ENCODE assay signal across 8 cellular contexts in genomic region chr2:96209011-96209728, GRCh38. TPM values are rescaled to one million over a fixed set of nuclear protein-coding genes. Genes with fewer than 3 reads are reported as not detected.
A peak's percentile ranks its signal among the peaks of the same experiment; 100 is the strongest.
DNase-seq lines count a peak whose midpoint lies in the region; ATAC-seq and TF ChIP-seq lines count a peak whose summit lies in the region.

No MANE protein-coding gene starts in this region.

- in situ Hi-C loops in GM18951 (cut with MboI; ENCODE audit: low sequenced_read_pairs, unreplicated experiment), result no loop called here

- DNase-seq in SK-N-MC (ENCODE audit: low read depth, low spot score) (no peak), fibroblast of mammary gland (ENCODE audit: low read depth) (no peak), retinal pigment epithelial cell (ENCODE audit: low read depth) (no peak), GM10266 (ENCODE audit: extremely low spot score) (no peak), NCI-H2196 (lab: John Stamatoyannopoulos, UW; ENCODE audit: unreplicated experiment) (no peak), sciatic nerve (ENCODE audit: low spot score) (no peak)

- peak overlapping the region; percentile 80 for H3K9ac ChIP-seq in SK-N-MC (ENCODE audit: insufficient read length)

- no peaks in the 10 kb centered on the region for H3K9me3 ChIP-seq in SK-N-MC (ENCODE audit: low read depth, low read length)

- TF ChIP-seq CTCF in fibroblast of mammary gland (conservative IDR thresholded peaks at IDR 0.05; ENCODE audit: control insufficient read depth, insufficient read depth, low read depth, low read length) (no peak), retinal pigment epithelial cell (conservative IDR thresholded peaks at IDR 0.05; ENCODE audit: low read depth, low read length) (no peak), GM10266 (IDR thresholded peaks at IDR 0.05; ENCODE audit: control insufficient read depth, insufficient read depth, low read depth, missing control alignments) (no peak)

- H3K27ac ChIP-seq in SK-N-MC, result no peak overlapping the region

- H3K4me3 ChIP-seq in SK-N-MC, result peak overlapping the region; percentile 99
- peak overlapping the region; percentile 91 for H3K4me3 ChIP-seq in fibroblast of mammary gland (ENCODE audit: control insufficient read depth, low read depth, low read length)
- peak overlapping the region; percentile 74 for H3K4me3 ChIP-seq in retinal pigment epithelial cell (ENCODE audit: low read length)

- TF ChIP-seq POLR2A in GM18951 (IDR thresholded peaks at IDR 0.05; ENCODE audit: extremely low read depth, insufficient read depth, insufficient read length), result peak; percentile 28

- H3K36me3 ChIP-seq in SK-N-MC (ENCODE audit: insufficient read depth, low read length), result peaks cover 14% of the 10 kb centered on the region

- ATAC-seq in GM21723 (IDR thresholded peaks at IDR 0.05; ENCODE audit: unreplicated experiment) (no peak), sciatic nerve (no peak)

- intact Hi-C loops in sciatic nerve (cut with DNase I), result no loop called here

RNA-seq across cellular contexts. Expression of gene STARD7, which starts 0.5 kb away (rescaled TPM):
- total RNA-seq in sciatic nerve, result 72.5 TPM

RNA-seq across cellular contexts. Expression of gene TMEM127, which starts 56.6 kb away (rescaled TPM):
- 33.5 TPM for total RNA-seq in sciatic nerve

RNA-seq across cellular contexts. Expression of gene CIAO1, which starts 56.9 kb away (rescaled TPM):
- 62.7 TPM for total RNA-seq in sciatic nerve
